In the genomic region with DNA sequence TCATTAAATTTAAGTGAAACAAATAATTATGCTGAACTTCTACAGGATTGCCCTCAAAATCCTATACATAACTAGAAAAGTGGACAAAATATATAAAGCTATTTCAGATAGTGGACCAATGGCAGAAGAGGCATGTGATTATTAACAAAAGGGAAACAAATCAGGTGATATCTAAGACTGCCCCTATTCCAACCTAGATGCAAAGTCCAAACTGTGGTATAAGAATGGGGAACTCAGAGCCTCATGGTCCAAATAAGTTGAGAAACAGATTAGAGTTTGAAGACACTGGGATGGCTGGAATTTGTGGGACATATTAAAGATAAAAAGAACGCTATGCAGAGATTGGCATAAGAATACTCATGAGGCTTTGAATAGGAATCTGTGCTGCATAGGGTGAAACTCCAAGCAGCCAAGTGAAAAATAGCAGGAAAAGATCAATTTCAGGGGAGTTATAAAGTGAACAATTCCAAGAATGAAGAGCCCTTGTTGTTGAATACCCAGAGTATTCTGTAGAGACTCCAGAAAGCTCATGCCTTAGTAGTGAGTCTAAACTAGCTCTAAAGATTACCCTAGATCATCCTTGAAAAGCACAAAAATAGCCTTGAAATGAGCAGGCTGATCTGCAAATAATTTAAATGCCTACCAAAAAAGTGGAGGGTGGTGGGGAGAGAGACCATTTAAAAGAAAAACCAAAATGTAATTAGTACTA, we compare ENCODE assay signal across 21 cellular contexts.
DNase-seq lines count a peak whose midpoint lies in the region; TF ChIP-seq lines count a peak whose summit lies in the region.
"Had no signal": no experiment of that assay in that cellular context is flagged by ENCODE, and none has a peak within 500 bp of the region (broad histone marks: within the 10 kb centered on the region; RNA-seq: fewer than 3 reads in every experiment).

No MANE protein-coding gene starts in this region.

- H3K4me3 Mint-ChIP-seq in osteocyte (ENCODE audit: unreplicated experiment) (peak overlapping the region; percentile 3), endodermal cell (no peak overlapping the region)
- H3K4me3 Mint-ChIP-seq: activated CD8-positive, alpha-beta T cell treated with anti-CD3 and anti-CD28 coated beads for 36 hours; activated naive CD4-positive, alpha-beta T cell treated with anti-CD3 and anti-CD28 coated beads, Interleukin-2, amount 50 U/mL, for 24 hours; effector memory CD8-positive, alpha-beta T cell had no signal

- peaks cover 38% of the 10 kb centered on the region for H3K4me1 Mint-ChIP-seq in osteocyte (ENCODE audit: unreplicated experiment)
- no peaks in the 10 kb centered on the region for H3K4me1 Mint-ChIP-seq in endodermal cell

- H3K27me3 ChIP-seq in adipocyte (replicated peaks; ENCODE audit: control insufficient read depth, insufficient read depth, low read length) (no peaks in the 10 kb centered on the region), endodermal cell (ENCODE audit: control insufficient read depth, insufficient read depth, low read length, poor library complexity, severe bottlenecking) (no peaks in the 10 kb centered on the region), MM.1S (replicated peaks; ENCODE audit: insufficient read depth, low read length) (no peaks in the 10 kb centered on the region)
- H3K27me3 ChIP-seq: foreskin keratinocyte, SJCRH30 had no signal

- H3K9ac ChIP-seq in adipocyte (ENCODE audit: low read length) (peak overlapping the region; percentile 53), endodermal cell (ENCODE audit: extremely low read depth, low read length, poor library complexity, severe bottlenecking) (no peak overlapping the region), MM.1S (ENCODE audit: low read length) (no peak overlapping the region)

- H3F3A ChIP-seq in MM.1S (ENCODE audit: insufficient read depth, low read length): no peaks in the 10 kb centered on the region

- WGBS in endodermal cell (ENCODE audit: insufficient coverage in 1 of 2, insufficient read length in 1 of 2), 2 experiments: 75 to 82% methylated on average over 1 of the region's 1 CpG

- no peak for TF ChIP-seq CTCF in fibroblast of the aortic adventitia (IDR thresholded peaks at IDR 0.05; ENCODE audit: insufficient read depth, low read length)
- TF ChIP-seq CTCF in osteocyte (IDR thresholded peaks at IDR 0.05): no peak
- TF ChIP-seq CTCF in endodermal cell (conservative IDR thresholded peaks at IDR 0.05): no peak
- no peak for TF ChIP-seq CTCF in MM.1S (IDR thresholded peaks at IDR 0.05; ENCODE audit: low read length)

- peaks cover 8% of the 10 kb centered on the region for H3K9me3 Mint-ChIP-seq in osteocyte (ENCODE audit: unreplicated experiment)
- H3K9me3 Mint-ChIP-seq in endodermal cell: no peaks in the 10 kb centered on the region

- peaks cover 39% of the 10 kb centered on the region for H3K4me1 ChIP-seq in adipocyte (ENCODE audit: control insufficient read depth, insufficient read depth, low read length)
- H3K4me1 ChIP-seq in endodermal cell (ENCODE audit: control insufficient read depth, insufficient read depth, low read length): no peaks in the 10 kb centered on the region
- H3K4me1 ChIP-seq in MM.1S (ENCODE audit: low read length): peaks cover 13% of the 10 kb centered on the region
- H3K4me1 ChIP-seq: foreskin keratinocyte, SJCRH30 had no signal

- H3K36me3 Mint-ChIP-seq in osteocyte (ENCODE audit: unreplicated experiment) (peaks cover 5% of the 10 kb centered on the region), endodermal cell (ENCODE audit: low read depth) (no peaks in the 10 kb centered on the region)

- no peaks in the 10 kb centered on the region for H3K36me3 ChIP-seq in adipocyte (ENCODE audit: control insufficient read depth, insufficient read depth, low read length, severe bottlenecking)
- no peaks in the 10 kb centered on the region for H3K36me3 ChIP-seq in endodermal cell (ENCODE audit: control insufficient read depth, insufficient read depth, low read length)
- no peaks in the 10 kb centered on the region for H3K36me3 ChIP-seq in MM.1S (replicated peaks; ENCODE audit: insufficient read depth, low read length)
- H3K36me3 ChIP-seq: SJCRH30 had no signal

- H3K9me3 ChIP-seq in adipocyte (ENCODE audit: control insufficient read depth, low read length) (no peaks in the 10 kb centered on the region), endodermal cell (ENCODE audit: control insufficient read depth, low read length) (no peaks in the 10 kb centered on the region), MM.1S (replicated peaks; ENCODE audit: insufficient read depth, low read length) (no peaks in the 10 kb centered on the region)
- H3K9me3 ChIP-seq: SJCRH30 had no signal

- peak overlapping the region; percentile 6 for H3K27ac Mint-ChIP-seq in osteocyte (ENCODE audit: unreplicated experiment)
- no peak overlapping the region for H3K27ac Mint-ChIP-seq in endodermal cell
- H3K27ac Mint-ChIP-seq: activated CD8-positive, alpha-beta T cell treated with anti-CD3 and anti-CD28 coated beads for 36 hours; activated naive CD4-positive, alpha-beta T cell treated with anti-CD3 and anti-CD28 coated beads, Interleukin-2, amount 50 U/mL, for 24 hours; effector memory CD8-positive, alpha-beta T cell had no signal

- H3K4me2 ChIP-seq in MM.1S (ENCODE audit: low read depth, low read length): no peak overlapping the region

- H3K9me2 ChIP-seq in MM.1S (replicated peaks; ENCODE audit: insufficient read depth, low read length): no peaks in the 10 kb centered on the region

- H4K20me1 ChIP-seq in MM.1S (ENCODE audit: insufficient read depth, low read length): no peaks in the 10 kb centered on the region

- no peaks in the 10 kb centered on the region for H3K79me2 ChIP-seq in MM.1S (ENCODE audit: low read length)

- DNase-seq in EH (ENCODE audit: low read depth): peak; percentile 83
- peak; percentile 70 for DNase-seq in adipocyte (ENCODE audit: low read depth)
- peak; percentile 68 for DNase-seq in fibroblast of the aortic adventitia (ENCODE audit: low read depth)
- no peak for DNase-seq in osteocyte (ENCODE audit: extremely low spot score, unreplicated experiment)
- no peak for DNase-seq in endodermal cell
- no peak for DNase-seq in MM.1S
- DNase-seq in anterior cingulate cortex (lab: John Stamatoyannopoulos, UW): no peak
- no peak for DNase-seq in COLO829 (ENCODE audit: low spot score)
- DNase-seq: activated CD8-positive, alpha-beta T cell treated with anti-CD3 and anti-CD28 coated beads for 36 hours; activated T-cell treated with anti-CD3 and anti-CD28 coated beads, Interleukin-2, amount 50 U/mL, for 48 hours; effector memory CD8-positive, alpha-beta T cell; foreskin keratinocyte; Kasumi-1; left cardiac atrium; NCI-H1105 treated with DMSO at 0.1 percent for 48 hours; NCI-H82; occipital lobe; PC-3; SJCRH30; stimulated activated CD4-positive, alpha-beta T cell treated with anti-CD3 and anti-CD28 coated beads, Interleukin-4, amount 100 ng/mL, for 24 hours had no signal

- H2AFZ ChIP-seq in MM.1S (ENCODE audit: low read length): no peak overlapping the region

- H3K27me3 Mint-ChIP-seq in osteocyte (ENCODE audit: unreplicated experiment): no peaks in the 10 kb centered on the region
- no peaks in the 10 kb centered on the region for H3K27me3 Mint-ChIP-seq in endodermal cell (ENCODE audit: insufficient read depth)
- H3K27me3 Mint-ChIP-seq: activated CD8-positive, alpha-beta T cell treated with anti-CD3 and anti-CD28 coated beads for 36 hours; activated naive CD4-positive, alpha-beta T cell treated with anti-CD3 and anti-CD28 coated beads, Interleukin-2, amount 50 U/mL, for 24 hours; effector memory CD8-positive, alpha-beta T cell had no signal

- peak overlapping the region; percentile 48 for H3K4me3 ChIP-seq in adipocyte (ENCODE audit: low read length)
- no peak overlapping the region for H3K4me3 ChIP-seq in fibroblast of the aortic adventitia (ENCODE audit: low read depth, low read length)
- H3K4me3 ChIP-seq in endodermal cell (ENCODE audit: low read length): no peak overlapping the region
- H3K4me3 ChIP-seq in MM.1S (ENCODE audit: low read length): no peak overlapping the region
- H3K4me3 ChIP-seq: SJCRH30 had no signal

- H3K27ac ChIP-seq in endodermal cell (ENCODE audit: low read depth, low read length): no peak overlapping the region
- no peak overlapping the region for H3K27ac ChIP-seq in MM.1S (ENCODE audit: low read length)
- H3K27ac ChIP-seq: foreskin keratinocyte, SJCRH30 had no signal

Comparison
In these comparisons a context has a peak if more than half of its experiments do, and no peak if none do; other contexts are left out.
1. DNase-seq: peak in EH (single experiment), adipocyte (single experiment) and fibroblast of the aortic adventitia (single experiment); none in osteocyte (single experiment), endodermal cell (single experiment), MM.1S (single experiment), anterior cingulate cortex (0 of 58) and COLO829 (single experiment).